Comparison of ENCODE assay signal across 13 cellular contexts in the genomic region with DNA sequence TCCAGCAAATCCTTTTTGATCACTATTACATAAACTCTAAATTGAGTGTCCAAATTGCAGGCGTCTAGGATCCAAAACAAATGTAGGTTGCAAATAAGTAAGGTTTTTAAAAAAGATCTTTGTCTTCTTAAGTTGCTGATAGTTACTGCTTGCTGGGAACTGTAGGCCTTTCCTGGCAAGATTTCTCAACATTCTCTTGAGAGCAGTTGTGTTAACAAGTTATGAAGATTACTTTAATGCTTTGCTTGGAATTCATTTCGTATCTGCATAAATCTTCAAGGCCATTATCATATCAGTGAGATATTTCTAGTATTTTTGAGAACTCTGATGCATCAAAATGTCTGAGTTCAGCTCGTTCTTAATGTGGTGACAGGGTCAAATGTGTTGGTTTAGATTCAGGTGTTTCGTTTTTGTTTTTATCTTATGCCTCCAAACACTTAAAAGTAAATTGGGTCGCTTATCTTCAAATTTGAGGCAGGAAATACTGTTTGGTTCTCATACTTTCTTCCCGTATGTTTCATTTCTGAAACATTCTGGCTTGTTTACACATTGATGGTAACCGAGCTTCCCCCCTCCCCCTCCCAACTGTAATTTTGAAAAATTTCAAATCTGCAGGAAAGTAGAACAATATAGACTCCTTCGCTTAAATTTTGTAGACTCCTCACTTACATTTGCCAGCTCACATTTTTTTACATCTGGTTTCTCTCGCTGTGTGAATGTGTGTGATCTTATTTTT.
DNase-seq lines count a peak whose midpoint lies in the region; ATAC-seq, FAIRE-seq and TF ChIP-seq lines count a peak whose summit lies in the region.
"Had no signal": no experiment of that assay in that cellular context is flagged by ENCODE, and none has a peak within 500 bp of the region (broad histone marks: within the 10 kb centered on the region; RNA-seq: fewer than 3 reads in every experiment).

No MANE protein-coding gene starts in this region.

- H3K9me3 Mint-ChIP-seq in activated CD8-positive, alpha-beta T cell treated with anti-CD3 and anti-CD28 coated beads, Interleukin-2, amount 10 ng/mL, durations not matched to agents 7 days and 5 days (ENCODE audit: insufficient read depth): no peaks in the 10 kb centered on the region

- H3K27ac Mint-ChIP-seq in activated CD8-positive, alpha-beta T cell treated with anti-CD3 and anti-CD28 coated beads, Interleukin-2, amount 10 ng/mL, durations not matched to agents 7 days and 5 days: peak overlapping the region; percentile 84

- peak; percentile 36 for DNase-seq in activated CD8-positive, alpha-beta T cell treated with anti-CD3 and anti-CD28 coated beads, Interleukin-2, amount 10 ng/mL, durations not matched to agents 7 days and 5 days
- DNase-seq in heart right ventricle: no peak
- no peak for DNase-seq in spleen
- no peak for DNase-seq in NCI-H1694 treated with DMSO at 0.1 percent for 48 hours (lab: John Stamatoyannopoulos, UW)
- no peak for DNase-seq in NCI-H2171 (lab: John Stamatoyannopoulos, UW)
- no peak for DNase-seq in GM19239 (ENCODE audit: insufficient read length, low spot score)
- DNase-seq: GM23248, kidney glomerular epithelial cell, NCI-H1048, nucleus accumbens, T1000 had no signal

- TF ChIP-seq POLR2A in spleen (IDR thresholded peaks at IDR 0.05): no peak

- H3K27me3 Mint-ChIP-seq in activated CD8-positive, alpha-beta T cell treated with anti-CD3 and anti-CD28 coated beads, Interleukin-2, amount 10 ng/mL, durations not matched to agents 7 days and 5 days (ENCODE audit: low read depth): no peaks in the 10 kb centered on the region

- no peaks in the 10 kb centered on the region for H3K27me3 ChIP-seq in HUES64 (ENCODE audit: insufficient read depth, low read length)
- H3K27me3 ChIP-seq in heart right ventricle: no peaks in the 10 kb centered on the region
- H3K27me3 ChIP-seq in spleen (replicated peaks in 1 of 7): no peaks in the 10 kb centered on the region

- TF ChIP-seq CTCF in heart right ventricle (IDR thresholded peaks at IDR 0.05) (no peak), spleen (IDR thresholded peaks at IDR 0.05 in 8 of 11, conservative IDR thresholded peaks at IDR 0.05 in 3 of 11) (no peak)

- CTCF ChIA-PET in activated CD8-positive, alpha-beta T cell treated with anti-CD3 and anti-CD28 coated beads, Interleukin-2, amount 10 ng/mL, durations not matched to agents 7 days and 5 days (lab: Charles Lee): interaction anchor here (0.9 to 2.5 kb wide), 13 partner anchors 8 to 123 kb away, joined by 3 to 22 read pairs (median 4); no protein-coding TSS in a partner anchor

- H3K4me1 Mint-ChIP-seq in activated CD8-positive, alpha-beta T cell treated with anti-CD3 and anti-CD28 coated beads, Interleukin-2, amount 10 ng/mL, durations not matched to agents 7 days and 5 days (ENCODE audit: low read depth): peaks cover 22% of the 10 kb centered on the region

- H3K9ac ChIP-seq in HUES64 (ENCODE audit: low read depth, low read length): peak overlapping the region; percentile 1; the same call in 1 of the 2 replicates
- H3K9ac ChIP-seq: GM23248 had no signal

- H3K4me1 ChIP-seq in HUES64 (ENCODE audit: insufficient read depth, low read length): peaks cover 30% of the 10 kb centered on the region
- H3K4me1 ChIP-seq in heart right ventricle: peaks cover 0 to 45% (median 10%) of the 10 kb centered on the region in 9 donors
- H3K4me1 ChIP-seq in spleen: peaks cover 0 to 21% (median 1%) of the 10 kb centered on the region in 6 donors

- H3K4me3 ChIP-seq in HUES64 (ENCODE audit: low read length) (no peak overlapping the region), heart right ventricle (no peak overlapping the region), spleen (no peak overlapping the region)
- H3K4me3 ChIP-seq: GM23248 had no signal

- H3K36me3 Mint-ChIP-seq in activated CD8-positive, alpha-beta T cell treated with anti-CD3 and anti-CD28 coated beads, Interleukin-2, amount 10 ng/mL, durations not matched to agents 7 days and 5 days (ENCODE audit: low read depth): no peaks in the 10 kb centered on the region

- no peaks in the 10 kb centered on the region for H3K36me3 ChIP-seq in HUES64 (ENCODE audit: insufficient read depth, low read length)
- no peaks in the 10 kb centered on the region for H3K36me3 ChIP-seq in heart right ventricle
- no peaks in the 10 kb centered on the region for H3K36me3 ChIP-seq in spleen

- intact Hi-C loops in heart right ventricle (cut with DNase I) (loop anchor here in 1 of 10 donors (5.0 kb wide), 1 partner anchor 169 kb away; no protein-coding TSS in a partner anchor), spleen (cut with DNase I; ENCODE audit: low total_unique reads) (loop anchor here (10.0 kb wide), 1 partner anchor 362 kb away; no protein-coding TSS in a partner anchor)

- H3K9me3 ChIP-seq in HUES64 (ENCODE audit: insufficient read depth, low read depth, low read length) (no peaks in the 10 kb centered on the region), heart right ventricle (no peaks in the 10 kb centered on the region), spleen (no peaks in the 10 kb centered on the region)

- H3K27ac ChIP-seq in HUES64 (ENCODE audit: low read depth, low read length) (no peak overlapping the region), heart right ventricle (peak overlapping the region in 6 of 10 donors; percentile 10 to 64 (median 32)), spleen (peak overlapping the region; percentile 1 to 73 (median 61))
- H3K27ac ChIP-seq: GM23248 had no signal

- peak; percentile 47 for ATAC-seq in activated CD8-positive, alpha-beta T cell treated with anti-CD3 and anti-CD28 coated beads, Interleukin-2, amount 10 ng/mL, durations not matched to agents 7 days and 5 days
- ATAC-seq in heart right ventricle: peak in 2 of 8 donors; percentile 32 to 52

- WGBS in HUES64: 85% methylated on average over 6 of the region's 9 CpGs
- 65% methylated on average over 9 of the region's 9 CpGs for WGBS in heart right ventricle, 2 donors
- WGBS in spleen, 5 donors: 37 to 49% (median 43%) methylated on average over 9 of the region's 9 CpGs

- H3K4me3 Mint-ChIP-seq in activated CD8-positive, alpha-beta T cell treated with anti-CD3 and anti-CD28 coated beads, Interleukin-2, amount 10 ng/mL, durations not matched to agents 7 days and 5 days: peak overlapping the region; percentile 41

- no peak for FAIRE-seq in GM19239 (lab: Jason Lieb, UNC)
- FAIRE-seq: colon had no signal

- POLR2A ChIA-PET in activated CD8-positive, alpha-beta T cell treated with anti-CD3 and anti-CD28 coated beads, Interleukin-2, amount 10 ng/mL, durations not matched to agents 7 days and 5 days (lab: Charles Lee): interaction anchor here (1.2 to 1.4 kb wide), 3 partner anchors 9 to 157 kb away, joined by 3 to 10 read pairs (median 3); no protein-coding TSS in a partner anchor
